In the genomic region with DNA sequence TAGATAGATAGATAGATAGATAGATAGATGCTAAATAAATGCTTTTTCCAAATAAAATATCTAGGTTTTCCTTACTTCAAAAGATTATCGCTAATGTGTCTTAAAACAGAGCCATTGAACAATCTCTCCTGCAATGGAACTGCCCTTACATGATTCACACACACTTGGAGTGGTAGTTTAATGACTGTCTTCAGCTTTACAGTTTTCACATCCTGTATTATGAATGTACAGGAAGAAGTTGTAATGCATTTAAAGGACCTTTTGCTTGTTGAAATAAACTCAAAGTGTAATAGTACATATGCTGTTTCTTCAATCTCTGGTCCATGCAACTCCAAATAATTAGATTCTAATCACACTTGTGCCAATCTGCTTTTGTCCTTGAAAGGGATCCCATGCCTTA, we compare ENCODE assay signal across 18 cellular contexts.
"Had no signal": no experiment of that assay in that cellular context is flagged by ENCODE, and none has a peak within 500 bp of the region (broad histone marks: within the 10 kb centered on the region; RNA-seq: fewer than 3 reads in every experiment).

No MANE protein-coding gene starts in this region.

- H3K27ac Mint-ChIP-seq: naive thymus-derived CD4-positive, alpha-beta T cell; nephron progenitor cell; stimulated activated naive B cell treated with anti-CD40 and anti-IgM and Interleukin-4, amounts not matched to agents 10 μg/mL and 1 μg/mL and 100 μg/mL, for 72 hours; stimulated activated naive CD8-positive, alpha-beta T cell treated with anti-CD3 and anti-CD28 coated beads, Interleukin-15, amount 100 ng/mL, for 72 hours had no signal

- DNase-seq: cortex of kidney; foreskin melanocyte; head of caudate nucleus; mammary epithelial cell; naive thymus-derived CD4-positive, alpha-beta T cell; nephron progenitor cell; psoas muscle; retina; stimulated activated CD4-positive, alpha-beta T cell treated with anti-CD3 and anti-CD28 coated beads, Interleukin-2, amount 100 ng/mL, for 24 hours; stimulated activated CD4-positive, alpha-beta T cell treated with anti-CD3 and anti-CD28 coated beads, Interleukin-4, amount 100 ng/mL, for 4 hours; stimulated activated naive B cell treated with anti-CD40 and anti-IgM and Interleukin-4, amounts not matched to agents 10 μg/mL and 1 μg/mL and 100 μg/mL, for 72 hours; stimulated activated naive CD8-positive, alpha-beta T cell treated with anti-CD3 and anti-CD28 coated beads, Interleukin-15, amount 100 ng/mL, for 72 hours; transverse colon had no signal

- H3K36me3 Mint-ChIP-seq: naive thymus-derived CD4-positive, alpha-beta T cell; stimulated activated naive B cell treated with anti-CD40 and anti-IgM and Interleukin-4, amounts not matched to agents 10 μg/mL and 1 μg/mL and 100 μg/mL, for 72 hours had no signal

- H3K4me1 ChIP-seq: psoas muscle, transverse colon had no signal

- H2AFZ ChIP-seq: hepatocyte had no signal

- H3K27me3 ChIP-seq: hepatocyte, transverse colon had no signal

- H3K4me2 ChIP-seq: hepatocyte had no signal

- H3K79me2 ChIP-seq: hepatocyte had no signal

- H3K9me3 ChIP-seq: psoas muscle, thoracic aorta had no signal

- H3K27ac ChIP-seq: hepatocyte, psoas muscle, skin epidermis, thoracic aorta, transverse colon had no signal

- H3K4me3 Mint-ChIP-seq: naive thymus-derived CD4-positive, alpha-beta T cell; nephron progenitor cell; stimulated activated naive B cell treated with anti-CD40 and anti-IgM and Interleukin-4, amounts not matched to agents 10 μg/mL and 1 μg/mL and 100 μg/mL, for 72 hours; stimulated activated naive CD8-positive, alpha-beta T cell treated with anti-CD3 and anti-CD28 coated beads, Interleukin-15, amount 100 ng/mL, for 72 hours had no signal

- ATAC-seq: left lobe of liver; naive thymus-derived CD4-positive, alpha-beta T cell; psoas muscle; sciatic nerve; stimulated activated naive B cell treated with anti-CD40 and anti-IgM and Interleukin-4, amounts not matched to agents 10 μg/mL and 1 μg/mL and 100 μg/mL, for 72 hours; stimulated activated naive CD8-positive, alpha-beta T cell treated with anti-CD3 and anti-CD28 coated beads, Interleukin-15, amount 100 ng/mL, for 72 hours had no signal

- H3K4me3 ChIP-seq: hepatocyte, psoas muscle, skin epidermis, thoracic aorta, transverse colon had no signal

- H3K36me3 ChIP-seq: thoracic aorta, transverse colon had no signal

- H3K27me3 Mint-ChIP-seq: naive thymus-derived CD4-positive, alpha-beta T cell; stimulated activated naive B cell treated with anti-CD40 and anti-IgM and Interleukin-4, amounts not matched to agents 10 μg/mL and 1 μg/mL and 100 μg/mL, for 72 hours; stimulated activated naive CD8-positive, alpha-beta T cell treated with anti-CD3 and anti-CD28 coated beads, Interleukin-15, amount 100 ng/mL, for 72 hours had no signal

- H3K4me1 Mint-ChIP-seq: naive thymus-derived CD4-positive, alpha-beta T cell; nephron progenitor cell; stimulated activated naive B cell treated with anti-CD40 and anti-IgM and Interleukin-4, amounts not matched to agents 10 μg/mL and 1 μg/mL and 100 μg/mL, for 72 hours; stimulated activated naive CD8-positive, alpha-beta T cell treated with anti-CD3 and anti-CD28 coated beads, Interleukin-15, amount 100 ng/mL, for 72 hours had no signal

- H3K9me3 Mint-ChIP-seq: nephron progenitor cell had no signal
